ENCODE assay signal across 8 cellular contexts in genomic region chr2:240134956-240135520, GRCh38. TPM values are rescaled to one million over a fixed set of nuclear protein-coding genes. Genes with fewer than 3 reads are reported as not detected.
DNase-seq lines count a peak whose midpoint lies in the region; ATAC-seq, FAIRE-seq and TF ChIP-seq lines count a peak whose summit lies in the region.
"Had no signal": no experiment of that assay in that cellular context is flagged by ENCODE, and none has a peak within 500 bp of the region (broad histone marks: within the 10 kb centered on the region; RNA-seq: fewer than 3 reads in every experiment).

No MANE protein-coding gene starts in this region.

- H2AFZ ChIP-seq in IMR-90 (replicated peaks; ENCODE audit: low read length, poor library complexity), result no peak overlapping the region
- H2AFZ ChIP-seq in keratinocyte (ENCODE audit: control insufficient read depth, low read length), result no peak overlapping the region

- H2AK5ac ChIP-seq in IMR-90 (ENCODE audit: low read depth, low read length), result peak overlapping the region; percentile 4; the same call in 1 of the 2 replicates

- peak overlapping the region; percentile 95 for H3K4me3 ChIP-seq in IMR-90 (ENCODE audit: insufficient read depth, low read depth, low read length)
- peak overlapping the region; percentile 85 to 86 for H3K4me3 ChIP-seq in ascending aorta
- peak overlapping the region; percentile 84 to 93 (median 93) for H3K4me3 ChIP-seq in keratinocyte (ENCODE audit: control insufficient read depth in 2 of 3, extremely low read depth in 1 of 3, insufficient read depth in 2 of 3, low read depth in 1 of 3, low read length in 3 of 3)
- peak overlapping the region; percentile 78 to 93 for H3K4me3 ChIP-seq in stomach smooth muscle (ENCODE audit: low read length in 2 of 2)

- H4K8ac ChIP-seq in IMR-90 (ENCODE audit: low read depth in 2 of 2, low read length in 2 of 2), result peak overlapping the region in 1 of 2 experiments; percentile 22; a peak in 1 of 4 replicates

- H3K9ac ChIP-seq in IMR-90 (ENCODE audit: low read depth, low read length) (peak overlapping the region; percentile 87), keratinocyte (ENCODE audit: control insufficient read depth, extremely low read depth, insufficient read depth, low read length) (peak overlapping the region; percentile 94), stomach smooth muscle (ENCODE audit: low read length in 2 of 2) (peak overlapping the region; percentile 80 to 93)

- 0 out of 2 replicates have a peak overlapping the region, but pooled peaks have one; percentile 4 for H3K4ac ChIP-seq in IMR-90 (ENCODE audit: low read depth, low read length)

- peaks cover 0 to 30% of the 10 kb centered on the region in 2 experiments; a peak in 3 of 4 replicates for H3K79me1 ChIP-seq in IMR-90 (ENCODE audit: low read depth in 1 of 2, low read length in 2 of 2)

- BruUV-seq in IMR-90 (replicated peaks; lab: Mats Ljungman, UMichigan), result no TSS peak

- H3K23ac ChIP-seq in IMR-90 (ENCODE audit: low read depth, low read length), result 0 out of 2 replicates have a peak overlapping the region, but pooled peaks have one; percentile 45

- H2BK15ac ChIP-seq in IMR-90 (ENCODE audit: low read depth, low read length), result no peak overlapping the region

- H3K9me3 ChIP-seq in IMR-90 (ENCODE audit: control insufficient read depth, insufficient read depth, low read length) (no peaks in the 10 kb centered on the region), ascending aorta (no peaks in the 10 kb centered on the region), keratinocyte (ENCODE audit: control insufficient read depth, low read depth, low read length) (no peaks in the 10 kb centered on the region), stomach smooth muscle (ENCODE audit: control insufficient read depth in 2 of 2, low read length in 2 of 2) (no peaks in the 10 kb centered on the region)

- H3K36me3 ChIP-seq in IMR-90 (ENCODE audit: control insufficient read depth, insufficient read depth, low read length), result peaks cover 29% of the 10 kb centered on the region
- peaks cover 32 to 39% of the 10 kb centered on the region in 2 donors for H3K36me3 ChIP-seq in ascending aorta
- H3K36me3 ChIP-seq in keratinocyte (ENCODE audit: control insufficient read depth in 2 of 2, extremely low read depth in 1 of 2, insufficient read depth in 2 of 2, low read length in 2 of 2), result peaks cover 19 to 28% of the 10 kb centered on the region in 2 experiments
- peaks cover 24 to 37% of the 10 kb centered on the region in 2 donors for H3K36me3 ChIP-seq in stomach smooth muscle (ENCODE audit: control insufficient read depth in 2 of 2, insufficient read depth in 2 of 2, low read length in 2 of 2)

- CTCF ChIA-PET in IMR-90 (lab: Yijun Ruan, JAX), result interaction anchor here (0.8 kb wide), 1 partner anchor 8 kb away, joined by 3 read pairs; no protein-coding TSS in a partner anchor

- in situ Hi-C loops in IMR-90 (cut with MboI; ENCODE audit: low sequenced_read_pairs), result loop anchor here (25.0 kb wide), 1 partner anchor 1098 kb away; no protein-coding TSS in a partner anchor

- no peaks in the 10 kb centered on the region for H3K9me1 ChIP-seq in IMR-90 (ENCODE audit: insufficient read depth, low read length)
- H3K9me1 ChIP-seq in keratinocyte (ENCODE audit: control insufficient read depth, extremely low read depth, insufficient read depth, low read length), result peaks cover 3% of the 10 kb centered on the region

- no peak overlapping the region for H3K18ac ChIP-seq in IMR-90 (ENCODE audit: low read depth, low read length)

- no peak overlapping the region for H4K91ac ChIP-seq in IMR-90 (ENCODE audit: insufficient read depth, low read depth, low read length)

- H4K5ac ChIP-seq in IMR-90 (ENCODE audit: low read depth, low read length), result no peak overlapping the region

- TF ChIP-seq CTCF in IMR-90 (conservative IDR thresholded peaks at IDR 0.05; ENCODE audit: low read depth, low read length), result no peak
- TF ChIP-seq CTCF in ascending aorta (IDR thresholded peaks at IDR 0.05), result no peak
- no peak for TF ChIP-seq CTCF in keratinocyte (optimal IDR thresholded peaks at IDR 0.05 in 1 of 3, IDR thresholded peaks at IDR 0.05 in 1 of 3, conservative IDR thresholded peaks at IDR 0.05 in 1 of 3; ENCODE audit: extremely low read depth in 1 of 3, insufficient read depth in 2 of 3, low read length in 3 of 3)

- H2BK5ac ChIP-seq in IMR-90 (ENCODE audit: low read depth, low read length, poor library complexity, severe bottlenecking), result no peak overlapping the region

- H3K27ac ChIP-seq in IMR-90 (ENCODE audit: insufficient read depth, low read length), result no peak overlapping the region; the same call in 1 of the 2 replicates
- no peak overlapping the region for H3K27ac ChIP-seq in ascending aorta
- peak overlapping the region; percentile 60 for H3K27ac ChIP-seq in keratinocyte (ENCODE audit: control insufficient read depth, insufficient read depth, low read length)
- H3K27ac ChIP-seq in stomach smooth muscle (ENCODE audit: low read length), result no peak overlapping the region

- 77% methylated on average over 7 of the region's 15 CpGs; no CpG with 5 or more reads in 1 of the 2 experiments for WGBS in IMR-90 (ENCODE audit: extremely low coverage in 2 of 2, insufficient read length in 1 of 2), 2 experiments

- H2BK120ac ChIP-seq in IMR-90 (ENCODE audit: low read depth, low read length), result no peak overlapping the region

- FAIRE-seq in keratinocyte (lab: Jason Lieb, UNC), result no peak

- H3K27me3 ChIP-seq in IMR-90 (ENCODE audit: control insufficient read depth, insufficient read depth, low read length), result peaks cover 3% of the 10 kb centered on the region; the same call in 1 of the 2 replicates
- H3K27me3 ChIP-seq in ascending aorta, result no peaks in the 10 kb centered on the region
- no peaks in the 10 kb centered on the region for H3K27me3 ChIP-seq in keratinocyte (ENCODE audit: control insufficient read depth, extremely low read depth, insufficient read depth, low read length)
- H3K27me3 ChIP-seq in stomach smooth muscle (ENCODE audit: control insufficient read depth in 1 of 2, insufficient read depth in 2 of 2, low read length in 2 of 2), result no peaks in the 10 kb centered on the region

- no peak for TF ChIP-seq POLR2A in IMR-90 (IDR thresholded peaks at IDR 0.05; ENCODE audit: low read depth, low read length)

- DNase-seq in IMR-90 (no peak), ascending aorta (ENCODE audit: low spot score in 2 of 2) (peak in 1 of 2 donors; percentile 33), keratinocyte (ENCODE audit: low read depth, low spot score) (no peak), hippocampal formation (lab: John Stamatoyannopoulos, UW) (no peak), kidney glomerular epithelial cell (lab: John Stamatoyannopoulos, UW) (no peak)
- DNase-seq in stimulated activated CD4-positive, alpha-beta T cell treated with anti-CD3 and anti-CD28 coated beads, Interleukin-12 subunit alpha, Interleukin-12 subunit beta, amount 100 ng/mL, for 4 hours, result no peak
- DNase-seq: activated effector memory CD4-positive, alpha-beta T cell treated with Interleukin-2 at 50 U/mL for 16 hours had no signal

- H4K20me1 ChIP-seq in IMR-90 (ENCODE audit: insufficient read depth, low read length) (peaks cover 14% of the 10 kb centered on the region; the same call in 1 of the 2 replicates), keratinocyte (ENCODE audit: control insufficient read depth, extremely low read depth, insufficient read depth, low read length) (no peaks in the 10 kb centered on the region)

- ATAC-seq in IMR-90 (ENCODE audit: low read depth), result no peak

- peak overlapping the region; percentile 31 for H2AK9ac ChIP-seq in IMR-90 (replicated peaks; ENCODE audit: low read depth, low read length, poor library complexity)

- dilution Hi-C loops in IMR-90 (cut with HindIII; ENCODE audit: low sequenced_read_pairs, unreplicated experiment), result no loop called here
- dilution Hi-C loops in keratinocyte (cut with MboI; ENCODE audit: extremely low pct_ligation_motif_present, low sequenced_read_pairs), result no loop called here

- no peak for TF ChIP-seq RAD21 in IMR-90 (IDR thresholded peaks at IDR 0.05; ENCODE audit: low read length)

- 0 out of 2 replicates have a peak overlapping the region, but pooled peaks have one; percentile 62 for H3K14ac ChIP-seq in IMR-90 (replicated peaks; ENCODE audit: low read depth, low read length)

- intact Hi-C loops in IMR-90 (cut with micrococcal nuclease) (no loop called here), ascending aorta (cut with DNase I) (loop anchor here (5.0 kb wide), 1 partner anchor 302 kb away; the partner anchor contains the start of gene GPC1)

- H3K4me1 ChIP-seq in IMR-90 (ENCODE audit: control insufficient read depth, insufficient read depth, low read length) (peaks cover 9% of the 10 kb centered on the region), ascending aorta (peaks cover 5 to 11% of the 10 kb centered on the region in 2 donors), keratinocyte (ENCODE audit: control insufficient read depth, extremely low read depth, insufficient read depth, low read length) (peaks cover 24% of the 10 kb centered on the region), stomach smooth muscle (ENCODE audit: control insufficient read depth, insufficient read depth, low read length) (peaks cover 23% of the 10 kb centered on the region)

- peaks cover 28% of the 10 kb centered on the region for H3K79me2 ChIP-seq in keratinocyte (ENCODE audit: control insufficient read depth, insufficient read depth, low read length)

- H3K56ac ChIP-seq in IMR-90 (ENCODE audit: extremely low read depth, insufficient read depth, low read length), result no peak overlapping the region

- H2BK20ac ChIP-seq in IMR-90 (ENCODE audit: low read depth, low read length), result no peak overlapping the region

- POLR2A ChIA-PET in IMR-90 (lab: Charles Lee; ENCODE audit: unreplicated experiment), result no interaction called here

- H3K4me2 ChIP-seq in IMR-90 (ENCODE audit: low read depth, low read length) (peak overlapping the region; percentile 99), keratinocyte (ENCODE audit: control insufficient read depth, extremely low read depth, insufficient read depth, low read depth, low read length) (peak overlapping the region; percentile 98)

RNA-seq across cellular contexts. Expression of gene COPS9, which starts 1.1 kb away (rescaled TPM):
- 66.4 and 85.9 TPM in 2 replicates for total RNA-seq in IMR-90 (2012; rRNA removed)
- polyA plus RNA-seq in IMR-90 (2012; rRNA removed), result 309 and 459 TPM in 2 replicates
- polyA plus RNA-seq in IMR-90 (2012; cell fraction: cytosol; rRNA removed), result 363 and 824 TPM in 2 replicates
- 53.3 and 144 TPM in 2 replicates for polyA plus RNA-seq in IMR-90 (2012; cell fraction: nucleus; rRNA removed; ENCODE audit: low replicate concordance)
- 4.7 TPM for total RNA-seq in ascending aorta
- polyA plus RNA-seq in keratinocyte, result 238 to 399 TPM (median 385 TPM) in 3 replicates
- 58.8 TPM for polyA plus RNA-seq in keratinocyte (2011; ENCODE audit: low read depth)
- 228 and 261 TPM in 2 replicates for polyA plus RNA-seq in keratinocyte (2011; cell fraction: cytosol; rRNA removed)
- 89.5 and 105 TPM in 2 replicates for polyA plus RNA-seq in keratinocyte (2011; cell fraction: nucleus; rRNA removed)
- polyA plus RNA-seq in keratinocyte (2012; ENCODE audit: low replicate concordance), result 280 and 395 TPM in 2 replicates
- polyA minus RNA-seq in keratinocyte, result 13.2 to 36.1 TPM (median 32.4 TPM) in 3 replicates
- polyA minus RNA-seq in keratinocyte (2011; cell fraction: cytosol; rRNA and poly(A)+ RNA removed), result 88.6 TPM
- polyA minus RNA-seq in keratinocyte (2011; cell fraction: nucleus; rRNA and poly(A)+ RNA removed), result 12.0 and 14.3 TPM in 2 replicates

RNA-seq across cellular contexts. Expression of gene OTOS, which starts 5.4 kb away (rescaled TPM):
- not detected in 2 replicates for total RNA-seq in IMR-90 (2012; rRNA removed)
- polyA plus RNA-seq in IMR-90 (2012; rRNA removed), result 0.34 TPM in 1 of 2 replicates, not detected in the other
- polyA plus RNA-seq in IMR-90 (2012; cell fraction: cytosol; rRNA removed), result 0.26 TPM in 1 of 2 replicates, not detected in the other
- not detected in 2 replicates for polyA plus RNA-seq in IMR-90 (2012; cell fraction: nucleus; rRNA removed; ENCODE audit: low replicate concordance)
- total RNA-seq in ascending aorta, result not detected
- not detected in 3 replicates for polyA plus RNA-seq in keratinocyte
- polyA plus RNA-seq in keratinocyte (2011; ENCODE audit: low read depth), result not detected
- not detected in 2 replicates for polyA plus RNA-seq in keratinocyte (2011; cell fraction: cytosol; rRNA removed)
- polyA plus RNA-seq in keratinocyte (2011; cell fraction: nucleus; rRNA removed), result not detected in 2 replicates
- not detected in 2 replicates for polyA plus RNA-seq in keratinocyte (2012; ENCODE audit: low replicate concordance)
- polyA minus RNA-seq in keratinocyte, result not detected in 3 replicates
- polyA minus RNA-seq in keratinocyte (2011; cell fraction: cytosol; rRNA and poly(A)+ RNA removed), result not detected
- polyA minus RNA-seq in keratinocyte (2011; cell fraction: nucleus; rRNA and poly(A)+ RNA removed), result not detected in 2 replicates

Comparison
In these comparisons a context has a peak if more than half of its experiments do, and no peak if none do; other contexts are left out.
1. RNA of gene COPS9, which starts 1.1 kb away (total RNA-seq): 66.4 to 85.9 TPM in IMR-90; 4.7 TPM in ascending aorta (single experiment); every median in the first group is over 10 times any median in the second.
2. Peak in every context shown above with its lines, with median percentiles within 50 percentile points of each other: H3K4me3 ChIP-seq and H3K9ac ChIP-seq.